8 cellular contexts compared by ENCODE assay signal in genomic region chr9:114405294-114406034, GRCh38.
DNase-seq lines count a peak whose midpoint lies in the region; ATAC-seq and TF ChIP-seq lines count a peak whose summit lies in the region.

No MANE protein-coding gene starts in this region.

- H3K4me2 ChIP-seq in OCI-LY3 (ENCODE audit: low read length), result peak overlapping the region; percentile 37

- no peaks in the 10 kb centered on the region for H4K20me1 ChIP-seq in OCI-LY3 (ENCODE audit: insufficient read depth, low read length)

- no peak overlapping the region for H3K27ac Mint-ChIP-seq in nephron progenitor cell

- no peaks in the 10 kb centered on the region for H3K9me3 ChIP-seq in OCI-LY3 (ENCODE audit: insufficient read depth, low read length)

- no peak overlapping the region for H2AFZ ChIP-seq in OCI-LY3 (ENCODE audit: low read depth, low read length)

- no peak overlapping the region for H3K4me3 ChIP-seq in OCI-LY3 (ENCODE audit: low read length)

- peak; percentile 84 for TF ChIP-seq CTCF in OCI-LY3 (IDR thresholded peaks at IDR 0.05; ENCODE audit: low read depth, low read length)
- TF ChIP-seq CTCF in nephron progenitor cell (IDR thresholded peaks at IDR 0.05), result peak; percentile 77

- H3K9me3 Mint-ChIP-seq in nephron progenitor cell, result no peaks in the 10 kb centered on the region

- no peaks in the 10 kb centered on the region for H3K79me2 ChIP-seq in OCI-LY3 (ENCODE audit: low read length)

- no peak overlapping the region for H3K4me3 Mint-ChIP-seq in nephron progenitor cell

- peak; percentile 94 for ATAC-seq in GM21390 (IDR thresholded peaks at IDR 0.05; ENCODE audit: unreplicated experiment)

- H3K27me3 ChIP-seq in OCI-LY3 (ENCODE audit: low read depth, low read length), result no peaks in the 10 kb centered on the region

- H3K36me3 ChIP-seq in OCI-LY3 (replicated peaks; ENCODE audit: low read depth, low read length), result no peaks in the 10 kb centered on the region

- H3K27ac ChIP-seq in OCI-LY3 (ENCODE audit: low read length), result no peak overlapping the region

- no peak overlapping the region for H3K9ac ChIP-seq in OCI-LY3 (ENCODE audit: low read length)

- H3K36me3 Mint-ChIP-seq in nephron progenitor cell (ENCODE audit: low read depth), result no peaks in the 10 kb centered on the region

- H3K27me3 Mint-ChIP-seq in nephron progenitor cell (ENCODE audit: low read depth, poor library complexity), result peaks cover 6% of the 10 kb centered on the region

- DNase-seq in DMS153 treated with DMSO at 0.1 percent for 48 hours (lab: John Stamatoyannopoulos, UW; ENCODE audit: unreplicated experiment) (peak; percentile 63), HS-27A (ENCODE audit: low read depth) (peak; percentile 33), fibroblast of gingiva (ENCODE audit: low read depth) (peak; percentile 65), nephron progenitor cell (peak; percentile 78), superior temporal gyrus (ENCODE audit: extremely low spot score) (peak; percentile 94)
- DNase-seq in activated T-cell treated with anti-CD3 and anti-CD28 coated beads, Interleukin-2, amount 50 U/mL, for 1 hour, result peak; percentile 77

- peaks cover 16% of the 10 kb centered on the region for H3K4me1 ChIP-seq in OCI-LY3 (ENCODE audit: low read length)

- peaks cover 25% of the 10 kb centered on the region for H3K4me1 Mint-ChIP-seq in nephron progenitor cell

Comparison
In these comparisons a context has a peak if more than half of its experiments do, and no peak if none do; other contexts are left out.
1. DNase-seq: peak in every context shown above with its lines; median percentile 94 in superior temporal gyrus; 78 in nephron progenitor cell; 77 in activated T-cell treated with anti-CD3 and anti-CD28 coated beads, Interleukin-2, amount 50 U/mL, for 1 hour; 65 in fibroblast of gingiva; 63 in DMS153 treated with DMSO at 0.1 percent for 48 hours; 33 in HS-27A.